Comparison of ENCODE assay signal across 8 cellular contexts in the genomic region with DNA sequence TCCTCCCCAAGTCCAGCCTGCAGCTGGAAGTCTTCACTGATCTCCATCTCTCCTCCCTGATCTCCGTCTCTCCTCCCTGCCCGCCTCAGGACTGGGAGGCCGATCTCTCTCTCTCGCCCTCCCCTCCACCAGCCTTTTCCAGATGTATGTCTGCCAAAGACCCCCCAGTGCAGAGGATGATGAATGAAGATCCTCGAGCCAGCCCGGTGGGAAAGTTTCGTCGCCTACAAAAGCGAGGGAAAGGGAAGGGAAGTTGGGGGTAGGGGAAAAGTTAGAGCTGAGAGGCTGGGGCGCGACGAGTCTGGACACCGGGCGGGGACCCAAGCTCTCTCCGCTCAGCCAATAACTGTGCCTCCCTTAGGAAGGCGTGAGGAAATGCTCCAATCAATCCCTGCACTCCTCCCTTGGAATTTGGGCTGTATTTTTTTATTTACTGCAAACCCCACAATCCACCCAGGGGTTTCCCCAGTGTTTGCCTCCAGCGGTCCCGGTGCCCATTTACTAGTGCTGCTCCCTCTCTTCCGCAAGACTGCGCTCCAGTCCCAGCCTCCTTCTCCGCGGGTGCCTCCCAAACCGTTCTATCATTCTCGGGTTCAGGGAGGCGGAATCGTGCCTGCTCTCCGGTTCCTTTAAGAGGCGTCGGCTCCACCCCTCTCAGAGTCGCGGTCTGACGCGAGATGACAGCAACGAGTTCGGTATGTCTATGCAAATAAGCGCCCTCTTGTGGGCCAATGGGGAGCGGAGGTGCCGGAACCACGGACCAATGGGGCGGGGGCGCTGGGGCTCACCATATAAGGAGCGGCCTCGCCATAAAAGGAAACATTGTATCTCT. TPM values are rescaled to one million over a fixed set of nuclear protein-coding genes. Genes with fewer than 3 reads are reported as not detected.
DNase-seq lines count a peak whose midpoint lies in the region; ATAC-seq and TF ChIP-seq lines count a peak whose summit lies in the region.

A gene (plus strand): TSS at position 818 of the 832 bp plus-strand sequence. CDS start 388 bp downstream, outside the sequence.

- H3K4me3 Mint-ChIP-seq in activated CD4-positive, alpha-beta T cell treated with anti-CD3 and anti-CD28 coated beads, Interleukin-2, amount 10 ng/mL, durations not matched to agents 7 days and 5 days: peak within 1 kb of the TSS; percentile 97
- H3K4me3 Mint-ChIP-seq in dendritic cell treated with granulocyte-macrophage colony-stimulating factor and Interleukin-4, amounts not matched to agents 40 ng/mL and 50 ng/mL, for 4 days: peak within 1 kb of the TSS; percentile 95

- H3K9me3 Mint-ChIP-seq in activated CD4-positive, alpha-beta T cell treated with anti-CD3 and anti-CD28 coated beads, Interleukin-2, amount 10 ng/mL, durations not matched to agents 7 days and 5 days: no peaks in the 10 kb centered on the region
- H3K9me3 Mint-ChIP-seq in dendritic cell treated with granulocyte-macrophage colony-stimulating factor and Interleukin-4, amounts not matched to agents 40 ng/mL and 50 ng/mL, for 4 days: no peaks in the 10 kb centered on the region

- CTCF ChIA-PET in BJ (lab: Yijun Ruan, JAX): interaction anchor here (1.6 to 2.6 kb wide), 3 partner anchors 27 to 202 kb away, joined by 3 to 11 read pairs (median 9); a partner anchor contains a TSS
- CTCF ChIA-PET in activated CD4-positive, alpha-beta T cell treated with anti-CD3 and anti-CD28 coated beads, Interleukin-2, amount 10 ng/mL, durations not matched to agents 7 days and 5 days (lab: Charles Lee): interaction anchor here (0.8 to 1.5 kb wide), 4 partner anchors 21 to 257 kb away, joined by 3 to 8 read pairs (median 4); a partner anchor contains a TSS

- intact Hi-C loops in dendritic cell treated with granulocyte-macrophage colony-stimulating factor and Interleukin-4, amounts not matched to agents 40 ng/mL and 50 ng/mL, for 4 days (cut with micrococcal nuclease): loop anchor here (5.0 kb wide), 1 partner anchor 57 kb away; a partner anchor contains a TSS

- H3K36me3 Mint-ChIP-seq in activated CD4-positive, alpha-beta T cell treated with anti-CD3 and anti-CD28 coated beads, Interleukin-2, amount 10 ng/mL, durations not matched to agents 7 days and 5 days (ENCODE audit: low read depth): peaks cover 15% of the 10 kb centered on the region
- H3K36me3 Mint-ChIP-seq in dendritic cell treated with granulocyte-macrophage colony-stimulating factor and Interleukin-4, amounts not matched to agents 40 ng/mL and 50 ng/mL, for 4 days (ENCODE audit: low read depth): peaks cover 41% of the 10 kb centered on the region

- ATAC-seq in GM19324 (IDR thresholded peaks at IDR 0.05; ENCODE audit: low FRiP score, unreplicated experiment) (peak; percentile 65), HG03520 (IDR thresholded peaks at IDR 0.05; ENCODE audit: unreplicated experiment) (peak; percentile 54), left lobe of liver (peak; percentile 77)

- H3K27me3 Mint-ChIP-seq in activated CD4-positive, alpha-beta T cell treated with anti-CD3 and anti-CD28 coated beads, Interleukin-2, amount 10 ng/mL, durations not matched to agents 7 days and 5 days: no peaks in the 10 kb centered on the region
- H3K27me3 Mint-ChIP-seq in dendritic cell treated with granulocyte-macrophage colony-stimulating factor and Interleukin-4, amounts not matched to agents 40 ng/mL and 50 ng/mL, for 4 days: no peaks in the 10 kb centered on the region

- POLR2A ChIA-PET in BJ (lab: Charles Lee): interaction anchor here (0.6 kb wide), 1 partner anchor 199 kb away, joined by 3 read pairs; a partner anchor contains a TSS
- POLR2A ChIA-PET in activated CD4-positive, alpha-beta T cell treated with anti-CD3 and anti-CD28 coated beads, Interleukin-2, amount 10 ng/mL, durations not matched to agents 7 days and 5 days (lab: Charles Lee): no interaction called here

- DNase-seq in BJ (ENCODE audit: low read depth): peak; percentile 98
- peak; percentile 100 for DNase-seq in NCI-H69 (lab: John Stamatoyannopoulos, UW)
- DNase-seq in activated CD4-positive, alpha-beta T cell treated with anti-CD3 and anti-CD28 coated beads, Interleukin-2, amount 10 ng/mL, durations not matched to agents 7 days and 5 days: peak; percentile 100
- DNase-seq in left lobe of liver (ENCODE audit: low spot score): peak; percentile 100
- DNase-seq in stimulated activated CD4-positive, alpha-beta T cell treated with anti-CD3 and anti-CD28 coated beads, Interleukin-2, amount 100 ng/mL, for 4 hours (ENCODE audit: low read depth): peak; percentile 99

- peak within 1 kb of the TSS; percentile 87 for H3K4me3 ChIP-seq in BJ (ENCODE audit: low read depth, low read length)

- no peaks in the 10 kb centered on the region for H3K27me3 ChIP-seq in BJ (ENCODE audit: control insufficient read depth, insufficient read depth, low read length)

- peaks cover 43% of the 10 kb centered on the region for H3K4me1 Mint-ChIP-seq in activated CD4-positive, alpha-beta T cell treated with anti-CD3 and anti-CD28 coated beads, Interleukin-2, amount 10 ng/mL, durations not matched to agents 7 days and 5 days
- H3K4me1 Mint-ChIP-seq in dendritic cell treated with granulocyte-macrophage colony-stimulating factor and Interleukin-4, amounts not matched to agents 40 ng/mL and 50 ng/mL, for 4 days (ENCODE audit: low read depth): peaks cover 43% of the 10 kb centered on the region

- H3K36me3 ChIP-seq in BJ (ENCODE audit: control insufficient read depth, insufficient read depth, low read length): peaks cover 4% of the 10 kb centered on the region

- TF ChIP-seq CTCF in BJ (IDR thresholded peaks at IDR 0.05; ENCODE audit: insufficient read depth, low read depth, low read length): 0 out of 2 replicates have a peak, but pooled peaks have one; percentile 16

- H3K27ac Mint-ChIP-seq in activated CD4-positive, alpha-beta T cell treated with anti-CD3 and anti-CD28 coated beads, Interleukin-2, amount 10 ng/mL, durations not matched to agents 7 days and 5 days: peak within 1 kb of the TSS; percentile 94
- peak within 1 kb of the TSS; percentile 95 for H3K27ac Mint-ChIP-seq in dendritic cell treated with granulocyte-macrophage colony-stimulating factor and Interleukin-4, amounts not matched to agents 40 ng/mL and 50 ng/mL, for 4 days

RNA-seq across cellular contexts. Expression of the gene that starts here (rescaled TPM):
- polyA plus RNA-seq in BJ (2011; rRNA removed): 34.8 and 50.5 TPM in 2 replicates
- polyA minus RNA-seq in BJ (2011; rRNA and poly(A)+ RNA removed): 36.2 and 50.9 TPM in 2 replicates
- total RNA-seq in activated CD4-positive, alpha-beta T cell treated with anti-CD3 and anti-CD28 coated beads, Interleukin-2, amount 10 ng/mL, durations not matched to agents 7 days and 5 days: 10 to 100 TPM; 40.8 to 41.9 TPM
- total RNA-seq in left lobe of liver: 6.7 TPM

Comparison
In these comparisons a context has a peak if more than half of its experiments do, and no peak if none do; other contexts are left out.
1. Peak in every context shown above with its lines: DNase-seq, ATAC-seq and H3K4me3 ChIP-seq.